In the genomic region with DNA sequence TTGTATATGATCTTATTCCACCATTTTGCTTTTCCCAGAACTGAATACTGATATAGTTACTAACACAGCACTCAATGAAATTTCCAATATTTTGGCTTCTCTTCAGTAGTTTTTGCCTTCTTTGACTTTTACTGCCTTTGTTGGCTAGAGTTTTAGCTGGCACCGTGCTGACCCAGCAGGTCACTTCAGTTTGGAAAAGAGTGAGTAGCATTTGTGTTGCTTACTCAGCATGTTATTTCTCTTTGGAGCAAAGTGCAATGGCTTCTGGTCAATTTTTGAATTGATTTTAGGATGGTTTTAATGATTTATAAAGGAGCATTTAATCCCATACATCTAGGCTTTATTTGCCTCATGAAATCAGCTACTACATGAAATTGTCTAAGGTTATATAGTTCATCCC, we compare ENCODE assay signal across 29 cellular contexts.
"Had no signal": no experiment of that assay in that cellular context is flagged by ENCODE, and none has a peak within 500 bp of the region (broad histone marks: within the 10 kb centered on the region; RNA-seq: fewer than 3 reads in every experiment).

No MANE protein-coding gene starts in this region.

- H3K36me3 ChIP-seq: heart right ventricle, left lung, prostate gland, sigmoid colon, spleen, tibial nerve, uterus had no signal

- H3K36me3 Mint-ChIP-seq: mesothelial cell of epicardium; naive B cell; natural killer cell; stimulated activated memory B cell treated with anti-CD40 and anti-IgM and Interleukin-4, amounts not matched to agents 10 μg/mL and 1 μg/mL and 100 μg/mL, for 72 hours; type B pancreatic cell had no signal

- H3K27me3 ChIP-seq: heart right ventricle, left lung, sigmoid colon, spleen, tibial nerve, uterus had no signal

- H3K27me3 Mint-ChIP-seq: type B pancreatic cell had no signal

- H3K4me1 ChIP-seq: heart right ventricle, left lung, prostate gland, sigmoid colon, spleen, uterus had no signal

- H3K27ac ChIP-seq: heart right ventricle, left lung, prostate gland, sigmoid colon, spleen, tibial nerve, uterus had no signal

- FAIRE-seq: keratinocyte, small intestine had no signal

- H3K4me3 Mint-ChIP-seq: mesothelial cell of epicardium; naive B cell; natural killer cell; stimulated activated memory B cell treated with anti-CD40 and anti-IgM and Interleukin-4, amounts not matched to agents 10 μg/mL and 1 μg/mL and 100 μg/mL, for 72 hours; stimulated activated naive CD8-positive, alpha-beta T cell treated with anti-CD3 and anti-CD28 coated beads, Interleukin-15, amount 100 ng/mL, for 72 hours; type B pancreatic cell had no signal

- H3K9me3 Mint-ChIP-seq: mesothelial cell of epicardium; naive B cell; natural killer cell; stimulated activated memory B cell treated with anti-CD40 and anti-IgM and Interleukin-4, amounts not matched to agents 10 μg/mL and 1 μg/mL and 100 μg/mL, for 72 hours; stimulated activated naive CD8-positive, alpha-beta T cell treated with anti-CD3 and anti-CD28 coated beads, Interleukin-15, amount 100 ng/mL, for 72 hours; type B pancreatic cell had no signal

- H3K4me3 ChIP-seq: heart right ventricle, left lung, lung, prostate gland, sigmoid colon, spleen, tibial nerve, uterus had no signal

- DNase-seq: heart right ventricle; hippocampal formation; kidney glomerular epithelial cell; left cardiac atrium; left lung; mesendoderm; naive B cell; natural killer cell; posterior cingulate gyrus; retina; right cardiac atrium; sigmoid colon; small intestine; spleen; stimulated activated CD4-positive, alpha-beta T cell treated with anti-CD3 and anti-CD28 coated beads, Interleukin-1b, Interleukin-23, amount 100 ng/mL, for 48 hours; stimulated activated CD4-positive, alpha-beta T cell treated with anti-CD3 and anti-CD28 coated beads, Interleukin-2, amount 100 ng/mL, for 48 hours; stimulated activated CD4-positive, alpha-beta T cell treated with anti-CD3 and anti-CD28 coated beads, Interleukin-4, amount 100 ng/mL, for 4 hours; stimulated activated CD8-positive, alpha-beta memory T cell treated with anti-CD3 and anti-CD28 coated beads, Interleukin-4, amount 100 ng/mL, for 48 hours; stimulated activated naive CD4-positive, alpha-beta T cell treated with Interleukin-2 at 50 U/mL for 16 hours; stimulated activated naive CD8-positive, alpha-beta T cell treated with anti-CD3 and anti-CD28 coated beads, Interleukin-15, amount 100 ng/mL, for 72 hours; substantia nigra; uterus had no signal

- H3K27ac Mint-ChIP-seq: mesothelial cell of epicardium; naive B cell; natural killer cell; stimulated activated memory B cell treated with anti-CD40 and anti-IgM and Interleukin-4, amounts not matched to agents 10 μg/mL and 1 μg/mL and 100 μg/mL, for 72 hours; stimulated activated naive CD8-positive, alpha-beta T cell treated with anti-CD3 and anti-CD28 coated beads, Interleukin-15, amount 100 ng/mL, for 72 hours; type B pancreatic cell had no signal

- H3K9me3 ChIP-seq: heart right ventricle, left lung, prostate gland, sigmoid colon, spleen, tibial nerve, uterus had no signal

- ATAC-seq: heart right ventricle; left cardiac atrium; left lung; natural killer cell; right cardiac atrium; stimulated activated memory B cell treated with anti-CD40 and anti-IgM and Interleukin-4, amounts not matched to agents 10 μg/mL and 1 μg/mL and 100 μg/mL, for 72 hours; stimulated activated naive CD8-positive, alpha-beta T cell treated with anti-CD3 and anti-CD28 coated beads, Interleukin-15, amount 100 ng/mL, for 72 hours had no signal

- H3K4me1 Mint-ChIP-seq: mesothelial cell of epicardium; naive B cell; natural killer cell; stimulated activated memory B cell treated with anti-CD40 and anti-IgM and Interleukin-4, amounts not matched to agents 10 μg/mL and 1 μg/mL and 100 μg/mL, for 72 hours; stimulated activated naive CD8-positive, alpha-beta T cell treated with anti-CD3 and anti-CD28 coated beads, Interleukin-15, amount 100 ng/mL, for 72 hours had no signal
